14 cellular contexts compared by ENCODE assay signal in the genomic region with DNA sequence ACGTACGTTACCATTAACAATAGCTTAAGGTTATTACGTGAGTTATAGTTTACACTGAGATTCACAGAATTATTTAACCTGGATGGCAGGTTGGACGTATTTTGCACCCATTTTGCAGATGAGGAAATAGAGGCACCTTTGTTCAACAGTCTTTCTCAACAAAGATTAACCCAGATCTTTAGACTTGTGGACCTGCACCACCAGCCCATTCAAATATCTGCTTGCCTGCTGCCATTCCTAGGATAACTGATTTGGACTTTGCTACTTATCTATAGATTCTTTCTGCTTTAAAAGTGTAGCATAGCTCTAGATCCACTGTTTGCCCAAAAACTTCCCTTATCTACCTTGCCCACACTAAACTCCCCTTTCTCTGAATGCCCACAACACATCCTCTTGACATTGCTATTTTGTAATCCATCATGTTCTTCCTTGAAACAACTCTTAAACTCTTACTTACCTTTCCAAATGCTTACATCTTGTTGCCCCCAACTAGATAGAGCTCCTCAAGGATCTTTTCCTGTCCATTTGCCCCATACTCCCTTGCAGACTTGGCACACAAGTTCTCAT. TPM values are rescaled to one million over a fixed set of nuclear protein-coding genes. Genes with fewer than 3 reads are reported as not detected.
DNase-seq lines count a peak whose midpoint lies in the region; TF ChIP-seq lines count a peak whose summit lies in the region.
"Had no signal": no experiment of that assay in that cellular context is flagged by ENCODE, and none has a peak within 500 bp of the region (broad histone marks: within the 10 kb centered on the region; RNA-seq: fewer than 3 reads in every experiment).

No MANE protein-coding gene starts in this region.

- WGBS in stomach, 5 donors: 96 to 99% (median 97%) methylated on average over 4 of the region's 4 CpGs

- DNase-seq in activated CD4-positive, alpha-beta T cell treated with anti-CD3 and anti-CD28 coated beads, Interleukin-2, amount 10 ng/mL, durations not matched to agents 7 days and 5 days: no peak
- no peak for DNase-seq in activated CD4-positive, alpha-beta T cell treated with anti-CD3 and anti-CD28 coated beads for 4 hours
- DNase-seq in Peyer's patch (no peak), chondrocyte (ENCODE audit: low spot score) (no peak), stomach (no peak), NCI-H748 treated with DMSO at 0.1 percent for 48 hours (lab: John Stamatoyannopoulos, UW) (no peak), 8988T (no peak)
- DNase-seq in central memory CD4-positive, alpha-beta T cell: no peak
- DNase-seq: cerebellar nuclear complex, H9, NCI-H1092 treated with DMSO at 0.1 percent for 48 hours, NCI-H526 treated with DMSO at 0.1 percent for 48 hours had no signal

- H3K4me3 ChIP-seq in Peyer's patch (no peak overlapping the region), stomach (no peak overlapping the region)
- H3K4me3 ChIP-seq: vagina had no signal

- H3K36me3 ChIP-seq in Peyer's patch (no peaks in the 10 kb centered on the region), stomach (no peaks in the 10 kb centered on the region)
- H3K36me3 ChIP-seq: left lung, vagina had no signal

- peak overlapping the region; percentile 12 for H3K4me3 Mint-ChIP-seq in activated CD4-positive, alpha-beta T cell treated with anti-CD3 and anti-CD28 coated beads, Interleukin-2, amount 10 ng/mL, durations not matched to agents 7 days and 5 days
- no peak overlapping the region for H3K4me3 Mint-ChIP-seq in chondrocyte (ENCODE audit: unreplicated experiment)
- H3K4me3 Mint-ChIP-seq: H9 had no signal

- no peaks in the 10 kb centered on the region for H3K27me3 Mint-ChIP-seq in activated CD4-positive, alpha-beta T cell treated with anti-CD3 and anti-CD28 coated beads, Interleukin-2, amount 10 ng/mL, durations not matched to agents 7 days and 5 days
- H3K27me3 Mint-ChIP-seq in chondrocyte (ENCODE audit: low read depth): no peaks in the 10 kb centered on the region

- peaks cover 10% of the 10 kb centered on the region for H3K36me3 Mint-ChIP-seq in activated CD4-positive, alpha-beta T cell treated with anti-CD3 and anti-CD28 coated beads, Interleukin-2, amount 10 ng/mL, durations not matched to agents 7 days and 5 days (ENCODE audit: low read depth)
- H3K36me3 Mint-ChIP-seq in chondrocyte (ENCODE audit: low read depth): no peaks in the 10 kb centered on the region

- H3K27ac ChIP-seq in Peyer's patch (peak overlapping the region; percentile 34 to 67 (median 55)), stomach (peak overlapping the region in 4 of 5 donors; percentile 40 to 81 (median 62))

- H3K4me1 Mint-ChIP-seq in activated CD4-positive, alpha-beta T cell treated with anti-CD3 and anti-CD28 coated beads, Interleukin-2, amount 10 ng/mL, durations not matched to agents 7 days and 5 days: peaks cover 30% of the 10 kb centered on the region
- H3K4me1 Mint-ChIP-seq in chondrocyte (ENCODE audit: low read depth): peaks cover 23% of the 10 kb centered on the region

- CTCF ChIA-PET in activated CD4-positive, alpha-beta T cell treated with anti-CD3 and anti-CD28 coated beads, Interleukin-2, amount 10 ng/mL, durations not matched to agents 7 days and 5 days (lab: Charles Lee): interaction anchor here (1.1 to 3.5 kb wide), 8 partner anchors 9 to 111 kb away, joined by 3 to 26 read pairs (median 6); a partner anchor contains a TSS

- H3K27me3 ChIP-seq in Peyer's patch: no peaks in the 10 kb centered on the region
- no peaks in the 10 kb centered on the region for H3K27me3 ChIP-seq in stomach
- H3K27me3 ChIP-seq: left lung, vagina had no signal

- no peak for TF ChIP-seq EP300 in stomach (IDR thresholded peaks at IDR 0.05)

- intact Hi-C loops in stomach (cut with DNase I; ENCODE audit: low total_unique reads): no loop called here

- POLR2A ChIA-PET in activated CD4-positive, alpha-beta T cell treated with anti-CD3 and anti-CD28 coated beads, Interleukin-2, amount 10 ng/mL, durations not matched to agents 7 days and 5 days (lab: Charles Lee): interaction anchor here (1.1 kb wide), 1 partner anchor 71 kb away, joined by 5 read pairs; no protein-coding TSS in a partner anchor

- H3K9me3 Mint-ChIP-seq in activated CD4-positive, alpha-beta T cell treated with anti-CD3 and anti-CD28 coated beads, Interleukin-2, amount 10 ng/mL, durations not matched to agents 7 days and 5 days: peaks cover 9% of the 10 kb centered on the region
- no peaks in the 10 kb centered on the region for H3K9me3 Mint-ChIP-seq in chondrocyte (ENCODE audit: low read depth)
- H3K9me3 Mint-ChIP-seq: H9 had no signal

- H3K9me3 ChIP-seq in Peyer's patch: no peaks in the 10 kb centered on the region
- H3K9me3 ChIP-seq in stomach: no peaks in the 10 kb centered on the region
- H3K9me3 ChIP-seq: left lung, vagina had no signal

- TF ChIP-seq POLR2A in Peyer's patch (IDR thresholded peaks at IDR 0.05) (no peak), stomach (IDR thresholded peaks at IDR 0.05) (no peak)

- H3K27ac Mint-ChIP-seq in activated CD4-positive, alpha-beta T cell treated with anti-CD3 and anti-CD28 coated beads, Interleukin-2, amount 10 ng/mL, durations not matched to agents 7 days and 5 days: peak overlapping the region; percentile 85
- peak overlapping the region; percentile 23 for H3K27ac Mint-ChIP-seq in chondrocyte (ENCODE audit: unreplicated experiment)
- H3K27ac Mint-ChIP-seq: H9 had no signal

- H3K4me1 ChIP-seq in Peyer's patch: peaks cover 0 to 7% (median 2%) of the 10 kb centered on the region in 4 donors
- peaks cover 0 to 27% (median 7%) of the 10 kb centered on the region in 4 donors for H3K4me1 ChIP-seq in stomach

- TF ChIP-seq CTCF in Peyer's patch (IDR thresholded peaks at IDR 0.05) (no peak), chondrocyte (IDR thresholded peaks at IDR 0.05) (no peak), stomach (IDR thresholded peaks at IDR 0.05) (no peak)

RNA-seq across cellular contexts. Expression of a gene that starts 56.4 kb away (rescaled TPM):
- total RNA-seq in activated CD4-positive, alpha-beta T cell treated with anti-CD3 and anti-CD28 coated beads, Interleukin-2, amount 10 ng/mL, durations not matched to agents 7 days and 5 days: 10 to 100 TPM; 41.8 to 43.9 TPM
- total RNA-seq in Peyer's patch (10 to 100 TPM; 19.3 to 66.8 (median 30.6) TPM), chondrocyte (6.4 to 11.0 TPM (median 7.2 TPM) in 3 replicates), stomach (10 to 100 TPM in 4 of 5 donors, 1 to 10 TPM in 1; 7.8 to 77.0 (median 34.1) TPM)
- polyA plus RNA-seq in stomach: 10 to 100 TPM in 2 of 3 donors, 1 to 10 TPM in 1; 9.5 to 13.6 (median 11.2) TPM
